ENCODE assay signal across 2 cellular contexts in the genomic region with DNA sequence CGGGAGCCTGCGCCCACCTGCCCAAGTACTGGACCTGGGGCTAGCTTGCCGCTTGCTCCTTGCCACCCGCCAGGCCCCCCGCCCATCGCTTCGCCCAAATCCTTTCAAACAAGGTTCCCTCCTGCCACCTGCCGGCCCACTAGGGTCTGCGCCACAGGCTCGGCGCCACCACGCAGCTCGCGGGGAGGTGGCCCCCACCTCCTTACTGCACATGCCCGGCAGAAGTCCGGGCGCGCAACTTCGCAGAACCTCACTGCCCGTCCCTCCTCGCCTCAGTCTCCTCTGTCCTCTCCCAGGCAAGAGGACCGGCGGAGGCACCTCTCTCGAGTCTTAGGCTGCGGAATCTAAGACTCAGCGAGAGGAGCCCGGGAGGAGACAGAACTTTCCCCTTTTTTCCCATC.
TF ChIP-seq lines count a peak whose summit lies in the region.

No MANE protein-coding gene starts in this region.

TF ChIP-seq in SK-N-SH treated with all-trans-retinoic acid at 6 μM for 48 hours, 23 proteins besides CTCF, POLR2A, EP300 and RAD21 (continued from another document):
- TF ChIP-seq, protein P1, sequence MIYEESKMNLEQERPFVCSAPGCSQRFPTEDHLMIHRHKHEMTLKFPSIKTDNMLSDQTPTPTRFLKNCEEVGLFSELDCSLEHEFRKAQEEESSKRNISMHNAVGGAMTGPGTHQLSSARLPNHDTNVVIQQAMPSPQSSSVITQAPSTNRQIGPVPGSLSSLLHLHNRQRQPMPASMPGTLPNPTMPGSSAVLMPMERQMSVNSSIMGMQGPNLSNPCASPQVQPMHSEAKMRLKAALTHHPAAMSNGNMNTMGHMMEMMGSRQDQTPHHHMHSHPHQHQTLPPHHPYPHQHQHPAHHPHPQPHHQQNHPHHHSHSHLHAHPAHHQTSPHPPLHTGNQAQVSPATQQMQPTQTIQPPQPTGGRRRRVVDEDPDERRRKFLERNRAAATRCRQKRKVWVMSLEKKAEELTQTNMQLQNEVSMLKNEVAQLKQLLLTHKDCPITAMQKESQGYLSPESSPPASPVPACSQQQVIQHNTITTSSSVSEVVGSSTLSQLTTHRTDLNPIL (CRISPR knock-in tag; IDR thresholded peaks at IDR 0.05; ENCODE audit: low read depth): no peak
- TF ChIP-seq, protein P2, sequence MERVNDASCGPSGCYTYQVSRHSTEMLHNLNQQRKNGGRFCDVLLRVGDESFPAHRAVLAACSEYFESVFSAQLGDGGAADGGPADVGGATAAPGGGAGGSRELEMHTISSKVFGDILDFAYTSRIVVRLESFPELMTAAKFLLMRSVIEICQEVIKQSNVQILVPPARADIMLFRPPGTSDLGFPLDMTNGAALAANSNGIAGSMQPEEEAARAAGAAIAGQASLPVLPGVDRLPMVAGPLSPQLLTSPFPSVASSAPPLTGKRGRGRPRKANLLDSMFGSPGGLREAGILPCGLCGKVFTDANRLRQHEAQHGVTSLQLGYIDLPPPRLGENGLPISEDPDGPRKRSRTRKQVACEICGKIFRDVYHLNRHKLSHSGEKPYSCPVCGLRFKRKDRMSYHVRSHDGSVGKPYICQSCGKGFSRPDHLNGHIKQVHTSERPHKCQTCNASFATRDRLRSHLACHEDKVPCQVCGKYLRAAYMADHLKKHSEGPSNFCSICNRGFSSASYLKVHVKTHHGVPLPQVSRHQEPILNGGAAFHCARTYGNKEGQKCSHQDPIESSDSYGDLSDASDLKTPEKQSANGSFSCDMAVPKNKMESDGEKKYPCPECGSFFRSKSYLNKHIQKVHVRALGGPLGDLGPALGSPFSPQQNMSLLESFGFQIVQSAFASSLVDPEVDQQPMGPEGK (CRISPR knock-in tag; IDR thresholded peaks at IDR 0.05; ENCODE audit: borderline replicate concordance): no peak
- TF ChIP-seq ZFP30 (CRISPR knock-in tag; IDR thresholded peaks at IDR 0.05) (no peak), SNAI2 (CRISPR knock-in tag; IDR thresholded peaks at IDR 0.05) (no peak), TCF4 (CRISPR knock-in tag; IDR thresholded peaks at IDR 0.05; ENCODE audit: borderline replicate concordance) (no peak), ZC3H10 (CRISPR knock-in tag; IDR thresholded peaks at IDR 0.05) (no peak), PPARA (CRISPR knock-in tag; IDR thresholded peaks at IDR 0.05; ENCODE audit: borderline replicate concordance) (no peak), ARNTL (CRISPR knock-in tag; IDR thresholded peaks at IDR 0.05; ENCODE audit: borderline replicate concordance, low read depth) (no peak), ZNF8 (CRISPR knock-in tag; IDR thresholded peaks at IDR 0.05) (no peak), GLIS3 (CRISPR knock-in tag; IDR thresholded peaks at IDR 0.05) (no peak), ZNF70 (CRISPR knock-in tag; IDR thresholded peaks at IDR 0.05) (no peak)
- TF ChIP-seq, protein P3, sequence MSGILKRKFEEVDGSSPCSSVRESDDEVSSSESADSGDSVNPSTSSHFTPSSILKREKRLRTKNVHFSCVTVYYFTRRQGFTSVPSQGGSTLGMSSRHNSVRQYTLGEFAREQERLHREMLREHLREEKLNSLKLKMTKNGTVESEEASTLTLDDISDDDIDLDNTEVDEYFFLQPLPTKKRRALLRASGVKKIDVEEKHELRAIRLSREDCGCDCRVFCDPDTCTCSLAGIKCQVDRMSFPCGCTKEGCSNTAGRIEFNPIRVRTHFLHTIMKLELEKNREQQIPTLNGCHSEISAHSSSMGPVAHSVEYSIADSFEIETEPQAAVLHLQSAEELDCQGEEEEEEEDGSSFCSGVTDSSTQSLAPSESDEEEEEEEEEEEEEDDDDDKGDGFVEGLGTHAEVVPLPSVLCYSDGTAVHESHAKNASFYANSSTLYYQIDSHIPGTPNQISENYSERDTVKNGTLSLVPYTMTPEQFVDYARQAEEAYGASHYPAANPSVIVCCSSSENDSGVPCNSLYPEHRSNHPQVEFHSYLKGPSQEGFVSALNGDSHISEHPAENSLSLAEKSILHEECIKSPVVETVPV (CRISPR knock-in tag; IDR thresholded peaks at IDR 0.05): no peak

TF ChIP-seq in liver, 16 proteins besides CTCF, POLR2A, EP300 and RAD21 (continued from another document):
- TF ChIP-seq, protein P4, sequence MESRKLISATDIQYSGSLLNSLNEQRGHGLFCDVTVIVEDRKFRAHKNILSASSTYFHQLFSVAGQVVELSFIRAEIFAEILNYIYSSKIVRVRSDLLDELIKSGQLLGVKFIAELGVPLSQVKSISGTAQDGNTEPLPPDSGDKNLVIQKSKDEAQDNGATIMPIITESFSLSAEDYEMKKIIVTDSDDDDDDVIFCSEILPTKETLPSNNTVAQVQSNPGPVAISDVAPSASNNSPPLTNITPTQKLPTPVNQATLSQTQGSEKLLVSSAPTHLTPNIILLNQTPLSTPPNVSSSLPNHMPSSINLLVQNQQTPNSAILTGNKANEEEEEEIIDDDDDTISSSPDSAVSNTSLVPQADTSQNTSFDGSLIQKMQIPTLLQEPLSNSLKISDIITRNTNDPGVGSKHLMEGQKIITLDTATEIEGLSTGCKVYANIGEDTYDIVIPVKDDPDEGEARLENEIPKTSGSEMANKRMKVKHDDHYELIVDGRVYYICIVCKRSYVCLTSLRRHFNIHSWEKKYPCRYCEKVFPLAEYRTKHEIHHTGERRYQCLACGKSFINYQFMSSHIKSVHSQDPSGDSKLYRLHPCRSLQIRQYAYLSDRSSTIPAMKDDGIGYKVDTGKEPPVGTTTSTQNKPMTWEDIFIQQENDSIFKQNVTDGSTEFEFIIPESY (IDR thresholded peaks at IDR 0.05): no peak
- TF ChIP-seq NR2F2 (IDR thresholded peaks at IDR 0.05) (no peak), HNF4A (conservative IDR thresholded peaks at IDR 0.05) (no peak), RXRA (IDR thresholded peaks at IDR 0.05) (no peak), GABPA (IDR thresholded peaks at IDR 0.05 in 1 of 2, conservative IDR thresholded peaks at IDR 0.05 in 1 of 2) (no peak), JUND (IDR thresholded peaks at IDR 0.05) (no peak), FOXA1 (IDR thresholded peaks at IDR 0.05) (no peak)
TF ChIP-seq in liver: peak in this region for 0.
